ENCODE assay signal across 16 cellular contexts in the genomic region with DNA sequence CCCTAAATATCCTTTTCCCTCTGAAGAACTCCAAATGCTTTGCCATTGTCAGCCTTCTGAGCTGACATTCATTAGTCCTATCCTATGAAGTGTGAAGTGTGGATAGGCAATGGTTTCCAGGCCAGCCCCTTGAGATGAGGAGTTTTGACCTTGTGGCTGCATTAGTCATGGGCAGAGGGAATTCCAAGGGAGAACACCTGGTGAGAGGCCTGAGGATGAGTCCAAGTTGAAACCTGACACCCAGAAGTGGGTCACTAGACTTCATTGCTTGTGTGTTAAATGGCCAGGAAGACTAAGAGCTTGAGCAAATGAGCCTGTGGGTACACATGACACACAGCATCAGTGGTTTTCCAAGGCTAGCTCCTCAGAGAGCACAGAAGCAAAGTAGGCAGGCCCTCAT.
DNase-seq lines count a peak whose midpoint lies in the region; ATAC-seq and TF ChIP-seq lines count a peak whose summit lies in the region.
"Had no signal": no experiment of that assay in that cellular context is flagged by ENCODE, and none has a peak within 500 bp of the region (broad histone marks: within the 10 kb centered on the region; RNA-seq: fewer than 3 reads in every experiment).

No MANE protein-coding gene starts in this region.

- H3K27me3 ChIP-seq in spleen (replicated peaks in 1 of 7) (no peaks in the 10 kb centered on the region), gastrocnemius medialis (no peaks in the 10 kb centered on the region)
- H3K27me3 ChIP-seq: right lobe of liver had no signal

- H3K27ac ChIP-seq in spleen, result no peak overlapping the region
- H3K27ac ChIP-seq in gastrocnemius medialis, result no peak overlapping the region
- H3K27ac ChIP-seq: left ventricle myocardium inferior, right lobe of liver had no signal

- H3K4me1 ChIP-seq in spleen, result no peaks in the 10 kb centered on the region
- no peaks in the 10 kb centered on the region for H3K4me1 ChIP-seq in gastrocnemius medialis
- H3K4me1 ChIP-seq: left ventricle myocardium inferior, right lobe of liver had no signal

- H3K9me3 ChIP-seq in spleen (no peaks in the 10 kb centered on the region), gastrocnemius medialis (no peaks in the 10 kb centered on the region)
- H3K9me3 ChIP-seq: left ventricle myocardium inferior, right lobe of liver had no signal

- peak; percentile 89 for DNase-seq in DMS79 treated with DMSO at 0.1 percent for 48 hours (lab: John Stamatoyannopoulos, UW)
- peak; percentile 69 for DNase-seq in M059J (ENCODE audit: low read depth)
- peak; percentile 53 for DNase-seq in astrocyte of the hippocampus (ENCODE audit: low read depth, low spot score)
- DNase-seq in kidney tubule cell (ENCODE audit: low spot score), result peak; percentile 98
- no peak for DNase-seq in spleen
- DNase-seq in gastrocnemius medialis, result no peak
- no peak for DNase-seq in AG08396 (ENCODE audit: low spot score)
- DNase-seq: activated CD4-positive, alpha-beta T cell treated with anti-CD3 and anti-CD28 coated beads for 48 hours; activated T-cell treated with anti-CD3 and anti-CD28 coated beads, Interleukin-2, amount 50 U/mL, for 72 hours; EL; left ventricle myocardium inferior; NCI-H1436; right lobe of liver; stimulated activated naive CD8-positive, alpha-beta T cell treated with anti-CD3 and anti-CD28 coated beads, Interleukin-15, amount 100 ng/mL, for 72 hours had no signal

- in situ Hi-C loops in gastrocnemius medialis (cut with MboI; ENCODE audit: low sequenced_read_pairs in 4 of 4), result no loop called here

- TF ChIP-seq CTCF in spleen (IDR thresholded peaks at IDR 0.05 in 8 of 11, conservative IDR thresholded peaks at IDR 0.05 in 3 of 11) (no peak), gastrocnemius medialis (IDR thresholded peaks at IDR 0.05 in 4 of 5, conservative IDR thresholded peaks at IDR 0.05 in 1 of 5) (no peak)

- no peak for TF ChIP-seq POLR2A in spleen (IDR thresholded peaks at IDR 0.05)
- TF ChIP-seq POLR2A in gastrocnemius medialis (IDR thresholded peaks at IDR 0.05), result no peak

- no peak for ATAC-seq in gastrocnemius medialis
- no peak for ATAC-seq in HG02852 (IDR thresholded peaks at IDR 0.05; ENCODE audit: unreplicated experiment)
- ATAC-seq: activated T-cell treated with anti-CD3 and anti-CD28 coated beads, Interleukin-2, amount 50 U/mL, for 72 hours; natural killer cell treated with Interleukin-12 subunit alpha and Interleukin-12 subunit beta and Interleukin-15 and Interleukin-18, amount 100 ng/mL, for 72 hours; right lobe of liver; stimulated activated naive CD8-positive, alpha-beta T cell treated with anti-CD3 and anti-CD28 coated beads, Interleukin-15, amount 100 ng/mL, for 72 hours had no signal

- intact Hi-C loops in spleen (cut with DNase I; ENCODE audit: low total_unique reads) (no loop called here), gastrocnemius medialis (cut with DNase I; ENCODE audit: low total_unique reads) (no loop called here)

- peaks cover 0 to 3% (median 0%) of the 10 kb centered on the region in 6 donors for H3K36me3 ChIP-seq in spleen
- H3K36me3 ChIP-seq in gastrocnemius medialis, result no peaks in the 10 kb centered on the region
- H3K36me3 ChIP-seq: left ventricle myocardium inferior, right lobe of liver had no signal

- H3K4me3 ChIP-seq in spleen (no peak overlapping the region), gastrocnemius medialis (no peak overlapping the region)
- H3K4me3 ChIP-seq: left ventricle myocardium inferior, right lobe of liver had no signal

Comparison
In these comparisons a context has a peak if more than half of its experiments do, and no peak if none do; other contexts are left out.
1. DNase-seq: peak in DMS79 treated with DMSO at 0.1 percent for 48 hours (single experiment), M059J (single experiment), astrocyte of the hippocampus (single experiment) and kidney tubule cell (single experiment); none in spleen (single experiment), gastrocnemius medialis (0 of 2) and AG08396 (single experiment).